Comparison of ENCODE assay signal across 1 cellular context in the genomic region with DNA sequence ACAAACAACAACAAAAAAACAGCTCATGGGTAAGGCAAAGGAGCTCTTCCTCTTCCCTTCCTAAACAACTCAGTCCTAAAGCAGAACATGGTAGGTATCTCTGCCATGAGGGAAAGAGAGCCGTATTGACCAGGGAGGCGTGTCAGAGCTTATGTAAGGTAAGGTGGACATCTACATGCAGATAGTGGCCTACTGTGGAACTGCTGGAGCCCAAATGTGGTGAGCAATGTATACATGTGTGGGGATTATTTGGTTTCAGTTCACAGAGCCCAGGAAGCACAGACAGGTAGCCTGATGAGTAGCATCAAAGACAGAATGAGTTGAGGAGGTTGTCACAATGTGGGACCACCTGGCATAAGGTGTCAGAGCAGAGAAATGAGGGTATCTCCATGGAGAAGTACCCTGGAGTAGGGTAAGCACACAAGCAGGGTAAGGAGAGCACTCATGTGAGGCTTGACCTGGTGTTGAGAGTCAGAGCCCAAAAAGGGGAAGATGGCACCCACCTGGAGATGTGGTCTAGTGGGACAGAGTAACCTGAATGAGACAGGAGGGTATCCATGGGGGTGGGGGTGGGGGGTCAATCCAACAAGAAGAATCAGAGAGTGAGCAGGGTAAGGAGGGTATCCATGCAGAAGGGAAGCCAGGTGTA.
TF ChIP-seq lines count a peak whose summit lies in the region.

No MANE protein-coding gene starts in this region.

TF ChIP-seq in SK-N-SH treated with all-trans-retinoic acid at 6 μM for 48 hours, 23 proteins besides CTCF, POLR2A, EP300 and RAD21 (continued from another document):
- no peak for TF ChIP-seq CSDC2 (CRISPR knock-in tag; IDR thresholded peaks at IDR 0.05)
- no peak for TF ChIP-seq ARNTL (CRISPR knock-in tag; IDR thresholded peaks at IDR 0.05; ENCODE audit: borderline replicate concordance, low read depth)
- TF ChIP-seq, protein P1, sequence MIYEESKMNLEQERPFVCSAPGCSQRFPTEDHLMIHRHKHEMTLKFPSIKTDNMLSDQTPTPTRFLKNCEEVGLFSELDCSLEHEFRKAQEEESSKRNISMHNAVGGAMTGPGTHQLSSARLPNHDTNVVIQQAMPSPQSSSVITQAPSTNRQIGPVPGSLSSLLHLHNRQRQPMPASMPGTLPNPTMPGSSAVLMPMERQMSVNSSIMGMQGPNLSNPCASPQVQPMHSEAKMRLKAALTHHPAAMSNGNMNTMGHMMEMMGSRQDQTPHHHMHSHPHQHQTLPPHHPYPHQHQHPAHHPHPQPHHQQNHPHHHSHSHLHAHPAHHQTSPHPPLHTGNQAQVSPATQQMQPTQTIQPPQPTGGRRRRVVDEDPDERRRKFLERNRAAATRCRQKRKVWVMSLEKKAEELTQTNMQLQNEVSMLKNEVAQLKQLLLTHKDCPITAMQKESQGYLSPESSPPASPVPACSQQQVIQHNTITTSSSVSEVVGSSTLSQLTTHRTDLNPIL (CRISPR knock-in tag; IDR thresholded peaks at IDR 0.05; ENCODE audit: low read depth): no peak
- TF ChIP-seq, protein P2, sequence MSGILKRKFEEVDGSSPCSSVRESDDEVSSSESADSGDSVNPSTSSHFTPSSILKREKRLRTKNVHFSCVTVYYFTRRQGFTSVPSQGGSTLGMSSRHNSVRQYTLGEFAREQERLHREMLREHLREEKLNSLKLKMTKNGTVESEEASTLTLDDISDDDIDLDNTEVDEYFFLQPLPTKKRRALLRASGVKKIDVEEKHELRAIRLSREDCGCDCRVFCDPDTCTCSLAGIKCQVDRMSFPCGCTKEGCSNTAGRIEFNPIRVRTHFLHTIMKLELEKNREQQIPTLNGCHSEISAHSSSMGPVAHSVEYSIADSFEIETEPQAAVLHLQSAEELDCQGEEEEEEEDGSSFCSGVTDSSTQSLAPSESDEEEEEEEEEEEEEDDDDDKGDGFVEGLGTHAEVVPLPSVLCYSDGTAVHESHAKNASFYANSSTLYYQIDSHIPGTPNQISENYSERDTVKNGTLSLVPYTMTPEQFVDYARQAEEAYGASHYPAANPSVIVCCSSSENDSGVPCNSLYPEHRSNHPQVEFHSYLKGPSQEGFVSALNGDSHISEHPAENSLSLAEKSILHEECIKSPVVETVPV (CRISPR knock-in tag; IDR thresholded peaks at IDR 0.05): no peak
- no peak for TF ChIP-seq RARB (CRISPR knock-in tag; IDR thresholded peaks at IDR 0.05)
- TF ChIP-seq ZC3H10 (CRISPR knock-in tag; IDR thresholded peaks at IDR 0.05): no peak
- TF ChIP-seq, protein P3, sequence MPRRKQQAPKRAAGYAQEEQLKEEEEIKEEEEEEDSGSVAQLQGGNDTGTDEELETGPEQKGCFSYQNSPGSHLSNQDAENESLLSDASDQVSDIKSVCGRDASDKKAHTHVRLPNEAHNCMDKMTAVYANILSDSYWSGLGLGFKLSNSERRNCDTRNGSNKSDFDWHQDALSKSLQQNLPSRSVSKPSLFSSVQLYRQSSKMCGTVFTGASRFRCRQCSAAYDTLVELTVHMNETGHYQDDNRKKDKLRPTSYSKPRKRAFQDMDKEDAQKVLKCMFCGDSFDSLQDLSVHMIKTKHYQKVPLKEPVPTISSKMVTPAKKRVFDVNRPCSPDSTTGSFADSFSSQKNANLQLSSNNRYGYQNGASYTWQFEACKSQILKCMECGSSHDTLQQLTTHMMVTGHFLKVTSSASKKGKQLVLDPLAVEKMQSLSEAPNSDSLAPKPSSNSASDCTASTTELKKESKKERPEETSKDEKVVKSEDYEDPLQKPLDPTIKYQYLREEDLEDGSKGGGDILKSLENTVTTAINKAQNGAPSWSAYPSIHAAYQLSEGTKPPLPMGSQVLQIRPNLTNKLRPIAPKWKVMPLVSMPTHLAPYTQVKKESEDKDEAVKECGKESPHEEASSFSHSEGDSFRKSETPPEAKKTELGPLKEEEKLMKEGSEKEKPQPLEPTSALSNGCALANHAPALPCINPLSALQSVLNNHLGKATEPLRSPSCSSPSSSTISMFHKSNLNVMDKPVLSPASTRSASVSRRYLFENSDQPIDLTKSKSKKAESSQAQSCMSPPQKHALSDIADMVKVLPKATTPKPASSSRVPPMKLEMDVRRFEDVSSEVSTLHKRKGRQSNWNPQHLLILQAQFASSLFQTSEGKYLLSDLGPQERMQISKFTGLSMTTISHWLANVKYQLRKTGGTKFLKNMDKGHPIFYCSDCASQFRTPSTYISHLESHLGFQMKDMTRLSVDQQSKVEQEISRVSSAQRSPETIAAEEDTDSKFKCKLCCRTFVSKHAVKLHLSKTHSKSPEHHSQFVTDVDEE (CRISPR knock-in tag; IDR thresholded peaks at IDR 0.05): no peak
TF ChIP-seq in SK-N-SH treated with all-trans-retinoic acid at 6 μM for 48 hours: peak in this region for 0.
